Comparison of ENCODE assay signal across 18 cellular contexts in genomic region chr4:138034871-138035270, GRCh38.
DNase-seq lines count a peak whose midpoint lies in the region; ATAC-seq and TF ChIP-seq lines count a peak whose summit lies in the region.
"Had no signal": no experiment of that assay in that cellular context is flagged by ENCODE, and none has a peak within 500 bp of the region (broad histone marks: within the 10 kb centered on the region; RNA-seq: fewer than 3 reads in every experiment).

No MANE protein-coding gene starts in this region.

- H3K27ac ChIP-seq in RWPE1 (no peak overlapping the region), epithelial cell of prostate (peak overlapping the region; percentile 93)
- H3K27ac ChIP-seq: right atrium auricular region, SJSA1 had no signal

- no peak overlapping the region for H3K4me3 ChIP-seq in skeletal muscle satellite cell (ENCODE audit: low read length)
- H3K4me3 ChIP-seq: right atrium auricular region, SJSA1 had no signal

- H3K36me3 ChIP-seq in skeletal muscle satellite cell (ENCODE audit: insufficient read depth, low read length): no peaks in the 10 kb centered on the region
- H3K36me3 ChIP-seq: right atrium auricular region, SJSA1 had no signal

- CTCF ChIA-PET in RWPE1 (lab: Yijun Ruan, JAX): interaction anchor here (0.6 to 1.7 kb wide), 5 partner anchors 9 to 646 kb away, joined by 3 to 15 read pairs (median 8); no protein-coding TSS in a partner anchor

- DNase-seq in HPDE6-E6E7 (ENCODE audit: extremely low spot score): peak; percentile 70
- peak; percentile 85 for DNase-seq in RWPE1 (ENCODE audit: low spot score)
- peak; percentile 94 for DNase-seq in epithelial cell of prostate (ENCODE audit: low read depth, low spot score)
- DNase-seq in stimulated activated naive CD4-positive, alpha-beta T cell treated with Interleukin-2 at 50 U/mL for 16 hours (lab: John Stamatoyannopoulos, UW): no peak
- DNase-seq in sciatic nerve (ENCODE audit: low spot score): no peak
- DNase-seq: activated CD8-positive, alpha-beta memory T cell treated with anti-CD3 and anti-CD28 coated beads, Interleukin-2, amount 50 U/mL, for 48 hours; CD8-positive, alpha-beta T cell; Kasumi-1; left ventricle myocardium superior; natural killer cell; NCI-H2029 treated with DMSO at 0.1 percent for 48 hours; NCI-H774; stimulated activated naive CD8-positive, alpha-beta T cell treated with anti-CD3 and anti-CD28 coated beads, Interleukin-15, Interleukin-2, amounts not matched to agents 100 U/mL and 50 U/mL, for 24 hours had no signal

- H3K4me1 ChIP-seq in skeletal muscle satellite cell (ENCODE audit: control insufficient read depth, insufficient read depth, low read length): peaks cover 35% of the 10 kb centered on the region

- no peak for TF ChIP-seq CTCF in RWPE1 (conservative IDR thresholded peaks at IDR 0.05; ENCODE audit: low read depth)

- H3K27me3 ChIP-seq in skeletal muscle satellite cell (ENCODE audit: control insufficient read depth, insufficient read depth, low read length): no peaks in the 10 kb centered on the region
- H3K27me3 ChIP-seq: right atrium auricular region, SJSA1 had no signal

- no peak overlapping the region for H3K9ac ChIP-seq in skeletal muscle satellite cell (ENCODE audit: low read depth, low read length)

- intact Hi-C loops in sciatic nerve (cut with DNase I): no loop called here

- no peak for ATAC-seq in GM21825 (IDR thresholded peaks at IDR 0.05; ENCODE audit: unreplicated experiment)
- no peak for ATAC-seq in HG02763 (IDR thresholded peaks at IDR 0.05; ENCODE audit: unreplicated experiment)
- ATAC-seq in sciatic nerve: no peak
- ATAC-seq: CD8-positive, alpha-beta T cell had no signal

- POLR2A ChIA-PET in RWPE1 (lab: Yijun Ruan, JAX; ENCODE audit: low non-redundant PET): no interaction called here

- H3K4me2 ChIP-seq in skeletal muscle satellite cell (ENCODE audit: low read length): peak overlapping the region; percentile 4

- H3K9me3 ChIP-seq in skeletal muscle satellite cell (replicated peaks; ENCODE audit: low read length): no peaks in the 10 kb centered on the region
- H3K9me3 ChIP-seq: right atrium auricular region, SJSA1 had no signal

Comparison
In these comparisons a context has a peak if more than half of its experiments do, and no peak if none do; other contexts are left out.
1. DNase-seq: peak in HPDE6-E6E7 (single experiment), RWPE1 (single experiment) and epithelial cell of prostate (single experiment); none in stimulated activated naive CD4-positive, alpha-beta T cell treated with Interleukin-2 at 50 U/mL for 16 hours (single experiment) and sciatic nerve (single experiment).